ENCODE assay signal across 12 cellular contexts in genomic region chr11:17314232-17314547, GRCh38. TPM values are rescaled to one million over a fixed set of nuclear protein-coding genes. Genes with fewer than 3 reads are reported as not detected.
DNase-seq lines count a peak whose midpoint lies in the region; ATAC-seq and TF ChIP-seq lines count a peak whose summit lies in the region.
"Had no signal": no experiment of that assay in that cellular context is flagged by ENCODE, and none has a peak within 500 bp of the region (broad histone marks: within the 10 kb centered on the region; RNA-seq: fewer than 3 reads in every experiment).

No MANE protein-coding gene starts in this region.

- H3K4me1 ChIP-seq in thoracic aorta (ENCODE audit: control insufficient read depth in 1 of 2, low read depth in 2 of 2) (peaks cover 0 to 12% of the 10 kb centered on the region in 2 donors), mucosa of descending colon (ENCODE audit: low read depth) (no peaks in the 10 kb centered on the region), tibial artery (no peaks in the 10 kb centered on the region)

- intact Hi-C loops in mucosa of descending colon (cut with DNase I, micrococcal nuclease) (no loop called here), tibial artery (cut with DNase I; ENCODE audit: low total_unique reads) (no loop called here)

- H3K36me3 ChIP-seq in thoracic aorta: peaks cover 6% of the 10 kb centered on the region
- no peaks in the 10 kb centered on the region for H3K36me3 ChIP-seq in mucosa of descending colon (ENCODE audit: low read depth)
- peaks cover 37 to 54% (median 47%) of the 10 kb centered on the region in 3 donors for H3K36me3 ChIP-seq in tibial artery

- H3K9me3 ChIP-seq in thoracic aorta (no peaks in the 10 kb centered on the region), mucosa of descending colon (no peaks in the 10 kb centered on the region), tibial artery (no peaks in the 10 kb centered on the region)

- no peak overlapping the region for H3K4me3 ChIP-seq in thoracic aorta
- no peak overlapping the region for H3K4me3 ChIP-seq in mucosa of descending colon
- no peak overlapping the region for H3K4me3 ChIP-seq in tibial artery

- DNase-seq in H4 (ENCODE audit: low spot score) (peak; percentile 71), RKO (ENCODE audit: low spot score) (peak; percentile 74), fibroblast of the conjunctiva (ENCODE audit: low read depth) (peak; percentile 55), thoracic aorta (ENCODE audit: low spot score) (no peak), mucosa of descending colon (no peak), tibial artery (no peak)
- DNase-seq: activated CD4-positive, alpha-beta T cell treated with anti-CD3 and anti-CD28 coated beads for 1 hour; activated gamma-delta T cell treated with Interleukin-2 at 50 U/mL for 16 hours; effector memory CD4-positive, alpha-beta T cell; NCI-H2081; SHP77 treated with DMSO at 0.1 percent for 48 hours had no signal

- ATAC-seq in thoracic aorta (ENCODE audit: insufficient number of reproducible peaks, low FRiP score, low read depth) (peak; percentile 83), mucosa of descending colon (no peak), HG03159 (IDR thresholded peaks at IDR 0.05; ENCODE audit: unreplicated experiment) (no peak)

- no peak for TF ChIP-seq CTCF in thoracic aorta (IDR thresholded peaks at IDR 0.05)
- no peak for TF ChIP-seq CTCF in mucosa of descending colon (IDR thresholded peaks at IDR 0.05)
- TF ChIP-seq CTCF in tibial artery (IDR thresholded peaks at IDR 0.05): no peak

- H3K27me3 ChIP-seq in thoracic aorta (replicated peaks; ENCODE audit: insufficient read depth) (no peaks in the 10 kb centered on the region), tibial artery (no peaks in the 10 kb centered on the region)

- H3K27ac ChIP-seq in thoracic aorta (peak overlapping the region; percentile 31 to 37), tibial artery (peak overlapping the region in 1 of 2 donors; percentile 3)

RNA-seq across cellular contexts. Expression of gene NCR3LG1, which starts 37.4 kb away (rescaled TPM):
- total RNA-seq in H4 (2014; rRNA removed; shearing (Covaris generic)): 3.5 and 4.6 TPM in 2 replicates
- 1 to 10 TPM; 4.2 to 9.7 TPM for total RNA-seq in thoracic aorta
- 10 to 100 TPM in 2 of 3 donors, 1 to 10 TPM in 1; 6.0 to 16.7 (median 10.7) TPM for total RNA-seq in mucosa of descending colon

RNA-seq across cellular contexts. Expression of gene NUCB2, which starts 37.7 kb away (rescaled TPM):
- 66.8 and 83.7 TPM in 2 replicates for total RNA-seq in H4 (2014; rRNA removed; shearing (Covaris generic))
- total RNA-seq in thoracic aorta (10 to 100 TPM; 48.9 to 93.8 TPM), mucosa of descending colon (10 to 100 TPM; 22.4 to 75.4 (median 49.9) TPM)

Comparison
In these comparisons a context has a peak if more than half of its experiments do, and no peak if none do; other contexts are left out.
1. DNase-seq: peak in H4 (single experiment), RKO (single experiment) and fibroblast of the conjunctiva (single experiment); none in thoracic aorta (single experiment), mucosa of descending colon (0 of 3) and tibial artery (0 of 2).